Comparison of ENCODE assay signal across 15 cellular contexts in the genomic region with DNA sequence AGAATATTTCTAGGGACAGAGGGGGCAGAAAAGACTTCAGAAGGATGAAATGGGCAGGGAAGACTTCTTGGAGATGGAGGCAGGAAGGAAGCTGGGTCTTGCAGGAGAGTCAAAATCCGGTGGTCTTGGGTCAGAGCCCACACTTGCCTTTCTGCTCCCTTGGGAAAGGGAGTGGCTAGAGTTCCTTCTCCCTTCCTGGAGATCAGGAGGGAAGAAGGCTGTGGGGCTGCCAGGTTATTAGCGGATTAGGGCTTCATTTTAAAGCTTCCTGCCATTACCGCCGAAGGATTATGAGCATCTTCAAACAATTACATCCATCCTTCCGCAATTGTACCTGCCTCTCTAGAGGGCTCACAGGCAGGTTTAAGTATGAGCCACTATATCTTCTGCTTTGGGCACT. TPM values are rescaled to one million over a fixed set of nuclear protein-coding genes. Genes with fewer than 3 reads are reported as not detected.
DNase-seq lines count a peak whose midpoint lies in the region; ATAC-seq and TF ChIP-seq lines count a peak whose summit lies in the region.
"Had no signal": no experiment of that assay in that cellular context is flagged by ENCODE, and none has a peak within 500 bp of the region (broad histone marks: within the 10 kb centered on the region; RNA-seq: fewer than 3 reads in every experiment).

No MANE protein-coding gene starts in this region.

- ATAC-seq in Right ventricle myocardium inferior (no peak), left ventricle myocardium superior (no peak)

- TF ChIP-seq CTCF in WERI-Rb-1 (IDR thresholded peaks at IDR 0.05; ENCODE audit: low read depth, low read length) = no peak
- no peak for TF ChIP-seq CTCF in endothelial cell (IDR thresholded peaks at IDR 0.05; ENCODE audit: unreplicated experiment)

- peaks cover 5% of the 10 kb centered on the region for H3K36me3 Mint-ChIP-seq in endothelial cell (ENCODE audit: low read depth, unreplicated experiment)

- no peak overlapping the region for H3K4me3 ChIP-seq in WERI-Rb-1 (ENCODE audit: low read depth, low read length)

- H3K27ac ChIP-seq in WERI-Rb-1 (0 out of 2 replicates have a peak overlapping the region, but pooled peaks have one; percentile 11), layer of hippocampus (ENCODE audit: low read depth, low read length) (peak overlapping the region; percentile 10), temporal lobe (ENCODE audit: low read depth, low read length) (peak overlapping the region; percentile 50)
- H3K27ac ChIP-seq: 22Rv1 had no signal

- DNase-seq in Right ventricle myocardium inferior (ENCODE audit: missing footprints) = peak; percentile 20
- no peak for DNase-seq in left ventricle myocardium superior
- peak; percentile 63 for DNase-seq in WERI-Rb-1
- DNase-seq in activated CD4-positive, alpha-beta T cell treated with anti-CD3 and anti-CD28 coated beads, Interleukin-2, amount 50 U/mL, for 1 hour = no peak
- DNase-seq in mucosa of gallbladder (ENCODE audit: low spot score) = no peak
- no peak for DNase-seq in endothelial cell (ENCODE audit: low spot score)
- DNase-seq: C1 segment of cervical spinal cord; H9; Kasumi-1; NCI-H1930; NCI-H510A treated with DMSO at 0.1 percent for 48 hours; NK-92 treated with Interleukin-12 subunit alpha and Interleukin-12 subunit beta, amount 100 ng/mL, for 24 hours had no signal

- no peaks in the 10 kb centered on the region for H3K9me3 ChIP-seq in WERI-Rb-1 (ENCODE audit: severe bottlenecking)

- no peaks in the 10 kb centered on the region for H3K27me3 ChIP-seq in WERI-Rb-1 (ENCODE audit: insufficient read depth, low read depth, severe bottlenecking)
- H3K27me3 ChIP-seq in layer of hippocampus (ENCODE audit: control insufficient read depth, insufficient read depth, low read length) = peaks cover 2% of the 10 kb centered on the region

- peaks cover 30% of the 10 kb centered on the region for H3K4me1 Mint-ChIP-seq in endothelial cell (ENCODE audit: unreplicated experiment)

- no peak overlapping the region for H3K4me3 Mint-ChIP-seq in endothelial cell (ENCODE audit: unreplicated experiment)
- H3K4me3 Mint-ChIP-seq: H9 had no signal

- H3K36me3 ChIP-seq in WERI-Rb-1 = no peaks in the 10 kb centered on the region

- intact Hi-C loops in Right ventricle myocardium inferior (cut with DNase I) (no loop called here), left ventricle myocardium superior (cut with micrococcal nuclease) (no loop called here)

- H3K9me3 Mint-ChIP-seq in endothelial cell (ENCODE audit: unreplicated experiment) = no peaks in the 10 kb centered on the region
- H3K9me3 Mint-ChIP-seq: H9 had no signal

- peaks cover 14% of the 10 kb centered on the region for H3K27me3 Mint-ChIP-seq in endothelial cell (ENCODE audit: unreplicated experiment)

- no peak overlapping the region for H3K27ac Mint-ChIP-seq in endothelial cell (ENCODE audit: unreplicated experiment)
- H3K27ac Mint-ChIP-seq: H9 had no signal

RNA-seq across cellular contexts. Expression of gene SYNPO, which starts 19.2 kb away (rescaled TPM):
- total RNA-seq in Right ventricle myocardium inferior (587 TPM), left ventricle myocardium superior (675 TPM), temporal lobe (4.9 TPM), mucosa of gallbladder (123 TPM), endothelial cell (ENCODE audit: unreplicated experiment) (94.3 TPM)

RNA-seq across cellular contexts. Expression of gene MYOZ3, which starts 39.8 kb away (rescaled TPM):
- total RNA-seq in Right ventricle myocardium inferior = 5.5 TPM
- 3.2 TPM for total RNA-seq in left ventricle myocardium superior
- total RNA-seq in temporal lobe = 3.9 TPM
- total RNA-seq in mucosa of gallbladder = 2.2 TPM
- 12.0 TPM for total RNA-seq in endothelial cell (ENCODE audit: unreplicated experiment)

Comparison
In these comparisons a context has a peak if more than half of its experiments do, and no peak if none do; other contexts are left out.
1. DNase-seq: peak in Right ventricle myocardium inferior (single experiment) and WERI-Rb-1 (single experiment); none in left ventricle myocardium superior (single experiment), activated CD4-positive, alpha-beta T cell treated with anti-CD3 and anti-CD28 coated beads, Interleukin-2, amount 50 U/mL, for 1 hour (single experiment), mucosa of gallbladder (single experiment) and endothelial cell (single experiment).
2. RNA of gene SYNPO, which starts 19.2 kb away (total RNA-seq): 675 TPM in left ventricle myocardium superior (single experiment), 587 TPM in Right ventricle myocardium inferior (single experiment), 123 TPM in mucosa of gallbladder (single experiment) and 94.3 TPM in endothelial cell (single experiment); 4.9 TPM in temporal lobe (single experiment); every median in the first group is over 10 times any median in the second.
3. Peak in every context shown above with its lines, with median percentiles within 50 percentile points of each other: H3K27ac ChIP-seq.